35 cellular contexts compared by ENCODE assay signal in genomic region chr2:14292964-14293363, GRCh38.
"Had no signal": no experiment of that assay in that cellular context is flagged by ENCODE, and none has a peak within 500 bp of the region (broad histone marks: within the 10 kb centered on the region; RNA-seq: fewer than 3 reads in every experiment).

No MANE protein-coding gene starts in this region.

- DNase-seq: activated B cell treated with CpG ODN at 0.5 μM for 24 hours; activated CD4-positive, alpha-beta memory T cell treated with anti-CD3 and anti-CD28 coated beads for 36 hours; activated CD4-positive, alpha-beta T cell treated with anti-CD3 and anti-CD28 coated beads for 4 hours; activated CD4-positive, alpha-beta T cell treated with anti-CD3 and anti-CD28 coated beads, Interleukin-2, amount 50 U/mL, for 1 hour; activated CD4-positive, CD25-positive, alpha-beta regulatory T cell treated with anti-CD3 and anti-CD28 coated beads, Interleukin-2, amount 50 U/mL, for 72 hours; activated CD8-positive, alpha-beta memory T cell treated with anti-CD3 and anti-CD28 coated beads, Interleukin-2, amount 50 U/mL, for 4 hours; activated gamma-delta T cell treated with Interleukin-2 at 50 U/mL for 16 hours; activated naive CD4-positive, alpha-beta T cell treated with anti-CD3 and anti-CD28 coated beads for 36 hours; activated T-cell treated with anti-CD3 and anti-CD28 coated beads for 4 hours; activated T-cell treated with anti-CD3 and anti-CD28 coated beads, Interleukin-2, amount 50 U/mL, for 4 hours; anterior cingulate cortex; caudate nucleus; Kasumi-1; KG1; MG63; NCI-H1048; NCI-H1105 treated with DMSO at 0.1 percent for 48 hours; NCI-H146; NCI-H187; NCI-H2029 treated with DMSO at 0.1 percent for 48 hours; NCI-H2107; NCI-H226; NCI-H446 treated with DMSO at 0.1 percent for 48 hours; NCI-H524; NCI-H69; NK-92 treated with Interleukin-12 subunit alpha and Interleukin-12 subunit beta, amount 100 ng/mL, for 24 hours; PC-9; Right ventricle myocardium superior; T-helper 17 cell had no signal

- H3K36me3 Mint-ChIP-seq: activated CD4-positive, alpha-beta memory T cell treated with anti-CD3 and anti-CD28 coated beads for 36 hours; activated naive CD4-positive, alpha-beta T cell treated with anti-CD3 and anti-CD28 coated beads, Interleukin-2, amount 50 U/mL, for 72 hours; brain had no signal

- H2AFZ ChIP-seq: PC-9 had no signal

- H3K27me3 Mint-ChIP-seq: activated B cell treated with CpG ODN at 0.5 μM for 24 hours; activated CD4-positive, alpha-beta memory T cell treated with anti-CD3 and anti-CD28 coated beads for 36 hours; brain; T-helper 17 cell had no signal

- H3K27ac Mint-ChIP-seq: activated B cell treated with CpG ODN at 0.5 μM for 24 hours; activated CD4-positive, alpha-beta memory T cell treated with anti-CD3 and anti-CD28 coated beads for 36 hours; activated naive CD4-positive, alpha-beta T cell treated with anti-CD3 and anti-CD28 coated beads for 36 hours; activated naive CD4-positive, alpha-beta T cell treated with anti-CD3 and anti-CD28 coated beads, Interleukin-2, amount 50 U/mL, for 72 hours; activated T-helper 1 cell treated with anti-CD3 and anti-CD28 coated beads, Interleukin-12 subunit alpha, Interleukin-12 subunit beta, Interleukin-2, Interleukin-4 antibody, amounts not matched to agents 30 ng/mL and 10 ng/mL and 1 ng/mL, durations not matched to agents 14 hours and 24 hours and 36 hours; brain; T-helper 17 cell had no signal

- H3K36me3 ChIP-seq: MG63 had no signal

- H3K4me3 ChIP-seq: MG63, PC-9, SK-N-MC had no signal

- H3K27ac ChIP-seq: PC-9, SK-N-MC, VCaP had no signal

- H3K9me3 ChIP-seq: MG63 had no signal

- H3K27me3 ChIP-seq: MG63 had no signal

- H3K4me2 ChIP-seq: PC-9 had no signal

- FAIRE-seq: bronchial epithelial cell had no signal

- H3K9me3 Mint-ChIP-seq: activated B cell treated with CpG ODN at 0.5 μM for 24 hours; activated T-cell treated with anti-CD3 and anti-CD28 coated beads, Interleukin-2, amount 50 U/mL, for 4 hours had no signal

- H3K4me1 Mint-ChIP-seq: activated B cell treated with CpG ODN at 0.5 μM for 24 hours, T-helper 17 cell had no signal

- ATAC-seq: activated naive CD4-positive, alpha-beta T cell treated with anti-CD3 and anti-CD28 coated beads, Interleukin-2, amount 50 U/mL, for 72 hours; activated T-cell treated with anti-CD3 and anti-CD28 coated beads, Interleukin-2, amount 50 U/mL, for 4 hours; T-helper 17 cell had no signal

- H3K4me3 Mint-ChIP-seq: activated B cell treated with CpG ODN at 0.5 μM for 24 hours; activated CD4-positive, alpha-beta memory T cell treated with anti-CD3 and anti-CD28 coated beads for 36 hours; activated naive CD4-positive, alpha-beta T cell treated with anti-CD3 and anti-CD28 coated beads for 36 hours; activated T-cell treated with anti-CD3 and anti-CD28 coated beads, Interleukin-2, amount 50 U/mL, for 4 hours; activated T-helper 1 cell treated with anti-CD3 and anti-CD28 coated beads, Interleukin-12 subunit alpha, Interleukin-12 subunit beta, Interleukin-2, Interleukin-4 antibody, amounts not matched to agents 30 ng/mL and 10 ng/mL and 1 ng/mL, durations not matched to agents 14 hours and 24 hours and 36 hours; brain; T-helper 17 cell had no signal
